Comparison of ENCODE assay signal across 8 cellular contexts in the genomic region with DNA sequence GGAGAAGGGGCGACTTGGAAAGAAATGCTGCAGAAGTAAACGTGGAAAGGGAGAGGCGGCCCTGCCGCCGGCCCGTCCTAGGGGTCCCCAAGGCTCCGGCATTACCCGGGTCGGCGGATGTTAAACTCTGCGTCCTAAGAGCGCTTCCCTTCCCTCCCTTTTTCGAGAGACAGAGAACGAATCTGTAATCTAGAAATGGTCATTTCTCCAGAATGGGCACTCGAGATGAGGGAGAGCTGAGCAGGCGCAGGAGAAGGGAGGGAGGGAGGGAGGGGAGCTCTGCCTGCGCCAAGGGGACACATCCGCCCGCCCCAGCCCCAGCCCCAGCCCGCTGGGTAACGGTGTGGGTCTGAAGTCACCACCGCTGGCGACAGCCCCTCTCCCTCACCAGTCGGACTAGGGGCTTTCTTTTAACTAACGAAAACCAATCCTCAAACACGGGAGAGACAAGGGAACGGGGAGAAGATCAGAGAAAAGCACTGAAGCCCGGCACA. TPM values are rescaled to one million over a fixed set of nuclear protein-coding genes. Genes with fewer than 3 reads are reported as not detected.
A peak's percentile ranks its signal among the peaks of the same experiment; 100 is the strongest.
DNase-seq lines count a peak whose midpoint lies in the region; ATAC-seq, FAIRE-seq and TF ChIP-seq lines count a peak whose summit lies in the region.

No MANE protein-coding gene starts in this region.

- peaks cover 55% of the 10 kb centered on the region for H3K79me2 ChIP-seq in mesendoderm (ENCODE audit: control insufficient read depth, insufficient read depth, low read length)

- no peaks in the 10 kb centered on the region for H3K27me3 ChIP-seq in mesendoderm (ENCODE audit: insufficient read depth, low read length, poor library complexity)

- H3K4me1 ChIP-seq in mesendoderm (ENCODE audit: control insufficient read depth, low read depth, low read length), result peaks cover 6% of the 10 kb centered on the region

- H3K4me3 ChIP-seq in mesendoderm (ENCODE audit: low read length), result peak overlapping the region; percentile 78

- H3K36me3 Mint-ChIP-seq in type B pancreatic cell, result peaks cover 11% of the 10 kb centered on the region

- WGBS in mesendoderm (ENCODE audit: extremely low coverage, insufficient coverage, low lambda C conversion rate), result no CpG with 5 or more reads among the region's 28 CpGs

- ATAC-seq in GM19463 (IDR thresholded peaks at IDR 0.05; ENCODE audit: unreplicated experiment), result no peak

- H3K23ac ChIP-seq in mesendoderm (ENCODE audit: low read length), result no peak overlapping the region

- no peak overlapping the region for H2BK15ac ChIP-seq in mesendoderm (replicated peaks; ENCODE audit: low read depth)

- no peak for TF ChIP-seq CTCF in type B pancreatic cell (conservative IDR thresholded peaks at IDR 0.05)

- H2BK120ac ChIP-seq in mesendoderm (ENCODE audit: low read depth, low read length), result no peak overlapping the region

- H2AK5ac ChIP-seq in mesendoderm (ENCODE audit: low read length), result no peak overlapping the region

- H3K4me1 Mint-ChIP-seq in type B pancreatic cell (ENCODE audit: unreplicated experiment), result peaks cover 44% of the 10 kb centered on the region

- H4K8ac ChIP-seq in mesendoderm (ENCODE audit: low read depth, low read length), result no peak overlapping the region

- no peaks in the 10 kb centered on the region for H3K79me1 ChIP-seq in mesendoderm (ENCODE audit: low read length)

- peak overlapping the region; percentile 81 for H3K9ac ChIP-seq in mesendoderm (ENCODE audit: low read length)

- FAIRE-seq in RCC 7860 (lab: Jason Lieb, UNC), result no peak

- H3K36me3 ChIP-seq in mesendoderm (ENCODE audit: control insufficient read depth, insufficient read depth, low read length), result no peaks in the 10 kb centered on the region

- peak overlapping the region; percentile 36 for H3K27ac ChIP-seq in mesendoderm (ENCODE audit: low read depth, low read length)

- peak overlapping the region; percentile 85 for H3K56ac ChIP-seq in mesendoderm (ENCODE audit: low read length)

- no peak overlapping the region for H3K18ac ChIP-seq in mesendoderm (ENCODE audit: low read length)

- no peak overlapping the region for H2BK5ac ChIP-seq in mesendoderm (ENCODE audit: low read length)

- H3K4me3 Mint-ChIP-seq in type B pancreatic cell, result peak overlapping the region; percentile 100

- peak; percentile 53 for DNase-seq in EH (ENCODE audit: low read depth)
- DNase-seq in NCI-H748 (lab: John Stamatoyannopoulos, UW; ENCODE audit: unreplicated experiment), result peak; percentile 49
- peak; percentile 59 for DNase-seq in cerebellar cortex (ENCODE audit: low spot score)
- DNase-seq in mesendoderm, result no peak
- DNase-seq in type B pancreatic cell (ENCODE audit: extremely low spot score, unreplicated experiment), result no peak
- DNase-seq in RCC 7860 (ENCODE audit: low spot score), result no peak
- DNase-seq in HK-2 (ENCODE audit: unreplicated experiment), result no peak

- peak overlapping the region; percentile 83 for H3K4me2 ChIP-seq in mesendoderm (ENCODE audit: low read length)

- no peaks in the 10 kb centered on the region for H3K9me3 Mint-ChIP-seq in type B pancreatic cell

- no peaks in the 10 kb centered on the region for H3K27me3 Mint-ChIP-seq in type B pancreatic cell

- H3K27ac Mint-ChIP-seq in type B pancreatic cell, result peak overlapping the region; percentile 99

- H4K5ac ChIP-seq in mesendoderm (ENCODE audit: low read length), result no peak overlapping the region

- no peak overlapping the region for H3K4ac ChIP-seq in mesendoderm (ENCODE audit: low read depth, low read length)

RNA-seq across cellular contexts. Expression of gene HCFC1, which starts 1.7 kb away (rescaled TPM):
- 76.6 TPM for polyA plus RNA-seq in mesendoderm (2013, experiment 1 of 2)
- polyA plus RNA-seq in mesendoderm (2013, experiment 2 of 2), result 74.0 TPM
- total RNA-seq in type B pancreatic cell (ENCODE audit: low replicate concordance), result 81.2 and 98.0 TPM in 2 replicates

RNA-seq across cellular contexts. Expression of gene TMEM187, which starts 2.6 kb away (rescaled TPM):
- polyA plus RNA-seq in mesendoderm (2013, experiment 1 of 2), result 1.2 TPM
- polyA plus RNA-seq in mesendoderm (2013, experiment 2 of 2), result 1.2 TPM
- total RNA-seq in type B pancreatic cell (ENCODE audit: low replicate concordance), result 14.4 and 15.2 TPM in 2 replicates

RNA-seq across cellular contexts. Expression of gene RENBP, which starts 25.5 kb away (rescaled TPM):
- 1.8 TPM for polyA plus RNA-seq in mesendoderm (2013, experiment 1 of 2)
- 1.7 TPM for polyA plus RNA-seq in mesendoderm (2013, experiment 2 of 2)
- total RNA-seq in type B pancreatic cell (ENCODE audit: low replicate concordance), result 4.9 and 6.7 TPM in 2 replicates

RNA-seq across cellular contexts. Expression of gene NAA10, which starts 35.1 kb away (rescaled TPM):
- polyA plus RNA-seq in mesendoderm (2013, experiment 1 of 2), result 120 TPM
- 121 TPM for polyA plus RNA-seq in mesendoderm (2013, experiment 2 of 2)
- total RNA-seq in type B pancreatic cell (ENCODE audit: low replicate concordance), result 73.8 and 82.7 TPM in 2 replicates

RNA-seq across cellular contexts. Expression of gene ARHGAP4, which starts 43.9 kb away (rescaled TPM):
- 12.4 TPM for polyA plus RNA-seq in mesendoderm (2013, experiment 1 of 2)
- 12.0 TPM for polyA plus RNA-seq in mesendoderm (2013, experiment 2 of 2)
- total RNA-seq in type B pancreatic cell (ENCODE audit: low replicate concordance), result 7.7 and 8.8 TPM in 2 replicates

Comparison
In these comparisons a context has a peak if more than half of its experiments do, and no peak if none do; other contexts are left out.
1. DNase-seq: peak in EH (single experiment), NCI-H748 (single experiment) and cerebellar cortex (single experiment); none in mesendoderm (single experiment), type B pancreatic cell (single experiment), RCC 7860 (single experiment) and HK-2 (single experiment).